Comparison of ENCODE assay signal across 11 cellular contexts in the genomic region with DNA sequence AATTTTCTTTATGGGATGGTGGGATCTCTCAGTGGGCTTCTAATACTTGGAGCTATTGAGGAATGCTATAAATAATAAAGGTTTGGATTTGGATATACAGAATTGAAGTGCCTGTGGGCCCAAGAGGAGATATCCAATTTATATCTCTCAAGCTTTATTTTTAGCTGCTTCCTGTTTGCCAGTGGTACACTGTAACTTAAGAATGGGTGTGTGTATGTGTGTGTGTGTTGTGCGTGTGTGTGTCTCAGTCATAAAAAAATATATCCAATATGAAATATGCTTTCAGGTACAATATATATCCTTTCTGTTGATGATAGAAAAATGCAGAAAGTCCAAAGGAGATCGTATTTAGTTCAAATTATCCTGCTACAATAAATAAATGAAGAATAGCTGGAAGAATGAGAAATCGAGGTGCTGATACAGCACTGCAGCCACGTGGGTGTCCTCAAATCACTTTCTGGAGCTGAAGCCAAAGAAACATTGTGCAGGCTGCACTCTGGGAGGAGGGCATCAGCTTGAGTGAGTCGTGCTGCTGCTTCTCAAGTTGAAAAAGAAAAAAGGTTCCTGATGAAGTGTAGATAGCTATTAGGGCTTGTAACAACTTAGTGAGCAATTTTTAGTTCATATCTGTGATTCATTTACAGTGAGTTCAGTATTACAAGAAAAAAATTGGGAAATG. TPM values are rescaled to one million over a fixed set of nuclear protein-coding genes. Genes with fewer than 3 reads are reported as not detected.
A peak's percentile ranks its signal among the peaks of the same experiment; 100 is the strongest.
DNase-seq lines count a peak whose midpoint lies in the region; ATAC-seq and TF ChIP-seq lines count a peak whose summit lies in the region.
"Had no signal": no experiment of that assay in that cellular context is flagged by ENCODE, and none has a peak within 500 bp of the region (broad histone marks: within the 10 kb centered on the region; RNA-seq: fewer than 3 reads in every experiment).

No MANE protein-coding gene starts in this region.

- H3K9me3 ChIP-seq in A673 (ENCODE audit: low read depth, low read length, poor library complexity, severe bottlenecking), result no peaks in the 10 kb centered on the region
- H3K9me3 ChIP-seq in lung (ENCODE audit: control insufficient read depth in 2 of 2, insufficient read depth in 1 of 2, low read length in 1 of 2), result no peaks in the 10 kb centered on the region

- WGBS in lung, 2 donors, result 23 to 27% methylated on average over 5 of the region's 5 CpGs

- POLR2A ChIA-PET in A673 (lab: Charles Lee; ENCODE audit: low non-redundant PET), result no interaction called here

- peak; percentile 66 for DNase-seq in A673 (ENCODE audit: low spot score)
- peak; percentile 43 for DNase-seq in HT1080 (ENCODE audit: low read depth)
- peak; percentile 82 for DNase-seq in choroid plexus epithelial cell (ENCODE audit: low read depth)
- no peak for DNase-seq in lung (ENCODE audit: low spot score)
- DNase-seq in hepatic stellate cell (ENCODE audit: low spot score), result no peak
- no peak for DNase-seq in T-helper 1 cell
- DNase-seq in activated T-cell treated with anti-CD3 and anti-CD28 coated beads, Interleukin-2, amount 50 U/mL, for 1 hour, result no peak
- DNase-seq: activated naive CD4-positive, alpha-beta T cell; NCI-H1694 treated with DMSO at 0.1 percent for 48 hours had no signal

- peak overlapping the region; percentile 8 for H3K27ac ChIP-seq in A673 (ENCODE audit: low read depth, low read length, poor library complexity, severe bottlenecking)
- H3K27ac ChIP-seq in lung (ENCODE audit: low read depth in 1 of 2, low read length in 1 of 2), result no peak overlapping the region
- H3K27ac ChIP-seq: C4-2B had no signal

- ATAC-seq in lung (ENCODE audit: insufficient read depth, low FRiP score), result peak; percentile 34
- ATAC-seq in HG03378 (IDR thresholded peaks at IDR 0.05; ENCODE audit: unreplicated experiment), result no peak

- peaks cover 21% of the 10 kb centered on the region for H3K4me1 ChIP-seq in A673 (ENCODE audit: insufficient read depth, low read length, poor library complexity, severe bottlenecking)
- peaks cover 5 to 18% of the 10 kb centered on the region in 2 donors for H3K4me1 ChIP-seq in lung (ENCODE audit: control insufficient read depth in 2 of 2, insufficient read depth in 2 of 2, low read length in 2 of 2)

- H3K36me3 ChIP-seq in A673 (ENCODE audit: insufficient read depth, low read length, poor library complexity, severe bottlenecking), result no peaks in the 10 kb centered on the region
- H3K36me3 ChIP-seq in lung (ENCODE audit: control insufficient read depth in 2 of 2, insufficient read depth in 2 of 2, low read length in 2 of 2), result no peaks in the 10 kb centered on the region

- CTCF ChIA-PET in A673 (lab: Charles Lee), result interaction anchor here (0.5 kb wide), 1 partner anchor 142 kb away, joined by 3 read pairs; no protein-coding TSS in a partner anchor

- no peaks in the 10 kb centered on the region for H3K27me3 ChIP-seq in A673 (replicated peaks; ENCODE audit: insufficient read depth, low read depth, low read length, poor library complexity)
- no peaks in the 10 kb centered on the region for H3K27me3 ChIP-seq in lung (ENCODE audit: control insufficient read depth, insufficient read depth)

- intact Hi-C loops in A673 (cut with micrococcal nuclease; ENCODE audit: unreplicated experiment), result no loop called here

- TF ChIP-seq CTCF in A673 (conservative IDR thresholded peaks at IDR 0.05; ENCODE audit: low read depth, low read length) (no peak), choroid plexus epithelial cell (conservative IDR thresholded peaks at IDR 0.05; ENCODE audit: low read depth, low read length) (no peak), lung (IDR thresholded peaks at IDR 0.05; ENCODE audit: control extremely low read depth, extremely low read depth) (no peak)

- BruUV-seq in A673 (replicated peaks; lab: Mats Ljungman, UMichigan), result no TSS peak

- no peak overlapping the region for H3K4me3 ChIP-seq in A673 (ENCODE audit: low read depth, low read length, poor library complexity, severe bottlenecking)
- H3K4me3 ChIP-seq in choroid plexus epithelial cell (ENCODE audit: low read depth, low read length), result no peak overlapping the region
- H3K4me3 ChIP-seq in lung, result no peak overlapping the region

RNA-seq across cellular contexts. Expression of a gene that starts 40.3 kb away (rescaled TPM):
- 31.4 and 33.3 TPM in 2 replicates for total RNA-seq in A673 (2021)
- total RNA-seq in HT1080 (2014; rRNA removed; shearing (Covaris generic)), result 38.6 and 44.3 TPM in 2 replicates
- 21.9 and 25.7 TPM in 2 replicates for polyA plus RNA-seq in HT1080 (2015; cell fraction: cytosol; rRNA removed)
- 27.1 and 30.7 TPM in 2 replicates for polyA plus RNA-seq in HT1080 (2015; cell fraction: nucleus; rRNA removed)
- total RNA-seq in lung, result 10 to 100 TPM; 44.5 to 46.9 TPM
- 10 to 100 TPM in 1 of 2 donors, 1 to 10 TPM in 1; 5.4 to 40.3 TPM for polyA plus RNA-seq in lung

RNA-seq across cellular contexts. Expression of a gene that starts 50.1 kb away (rescaled TPM):
- total RNA-seq in A673 (2021), result not detected in 2 replicates
- 0.31 TPM in 1 of 2 replicates, not detected in the other for total RNA-seq in HT1080 (2014; rRNA removed; shearing (Covaris generic))
- polyA plus RNA-seq in HT1080 (2015; cell fraction: cytosol; rRNA removed), result not detected in 2 replicates
- 0.11 TPM in 1 of 2 replicates, not detected in the other for polyA plus RNA-seq in HT1080 (2015; cell fraction: nucleus; rRNA removed)
- 1 to 10 TPM; 2.1 to 6.0 TPM for total RNA-seq in lung
- 10 to 100 TPM in 1 of 2 donors, 1 to 10 TPM in 1; 9.2 to 20.8 TPM for polyA plus RNA-seq in lung

Comparison
In these comparisons a context has a peak if more than half of its experiments do, and no peak if none do; other contexts are left out.
1. DNase-seq: peak in A673 (single experiment), HT1080 (single experiment) and choroid plexus epithelial cell (single experiment); none in lung (single experiment), hepatic stellate cell (single experiment), T-helper 1 cell (0 of 5) and activated T-cell treated with anti-CD3 and anti-CD28 coated beads, Interleukin-2, amount 50 U/mL, for 1 hour (single experiment).